Comparison of ENCODE assay signal across 1 cellular context in genomic region chr4:72567821-72568620, GRCh38.
TF ChIP-seq lines count a peak whose summit lies in the region.

No MANE protein-coding gene starts in this region.

TF ChIP-seq in K562, 482 proteins besides CTCF, POLR2A, EP300 and RAD21 (continued from another document):
- no peak for TF ChIP-seq ZNF407 (IDR thresholded peaks at IDR 0.05; ENCODE audit: low read depth)
- peak; percentile 76 for TF ChIP-seq LEF1 (IDR thresholded peaks at IDR 0.05)
- peak; percentile 26 for TF ChIP-seq TEAD4 (IDR thresholded peaks at IDR 0.05; ENCODE audit: low read length)
- no peak for TF ChIP-seq TEAD4 (CRISPR knock-in tag; IDR thresholded peaks at IDR 0.05; ENCODE audit: borderline replicate concordance)
- TF ChIP-seq ATF6 (CRISPR knock-in tag; IDR thresholded peaks at IDR 0.05) = 0 out of 2 replicates have a peak, but pooled peaks have one; percentile 54
- peak; percentile 58 for TF ChIP-seq CTCFL (IDR thresholded peaks at IDR 0.05; ENCODE audit: borderline replicate concordance, insufficient read depth, low read depth, low read length, poor library complexity, severe bottlenecking)
